In the genomic region with DNA sequence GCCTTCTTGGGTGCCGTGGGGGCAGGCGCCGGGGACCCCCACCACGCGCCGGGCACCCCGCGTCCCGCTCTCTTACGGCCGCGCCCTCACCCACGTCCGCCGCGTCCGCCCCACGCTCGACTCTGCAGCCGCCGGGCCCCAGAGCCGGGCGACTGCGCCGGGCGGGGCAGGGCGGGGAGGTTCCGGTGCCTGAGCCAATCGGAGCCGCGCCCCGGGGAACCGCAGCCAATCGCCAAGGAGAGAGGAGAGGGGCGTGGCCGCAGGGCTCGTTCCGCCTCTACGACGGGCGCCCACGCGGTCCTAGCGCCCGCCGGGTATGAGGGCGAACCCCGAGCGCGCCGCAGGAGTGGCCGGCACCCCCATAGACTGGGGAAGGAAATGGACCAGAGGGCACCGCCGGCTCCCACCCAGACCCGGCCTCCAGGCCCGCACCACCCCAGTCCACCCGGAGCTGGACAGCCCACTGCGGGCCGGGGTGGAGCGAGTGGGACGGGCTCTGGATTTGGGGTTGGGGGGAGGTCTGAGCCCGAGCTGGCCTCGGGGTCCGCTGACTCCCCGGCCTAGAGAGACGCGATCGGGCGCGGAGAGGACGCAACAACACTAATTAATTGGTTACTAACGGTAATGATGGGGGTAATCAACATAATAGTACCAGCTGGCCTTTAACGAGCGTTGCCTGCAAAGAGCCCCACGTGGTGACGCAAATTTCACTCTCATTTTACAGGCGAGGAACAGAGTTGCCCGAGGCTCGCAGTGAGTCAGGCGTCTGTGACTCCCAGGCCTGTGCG, we compare ENCODE assay signal across 1 cellular context.
TF ChIP-seq lines count a peak whose summit lies in the region.

MFSD12 (minus strand) TSS at position 126 of the 788 bp plus-strand sequence. CDS start 183 bp downstream, outside the sequence.

TF ChIP-seq in HepG2, 621 proteins besides CTCF, POLR2A, EP300 and RAD21 (continued from another document and continues in another):
- TF ChIP-seq, protein P1, sequence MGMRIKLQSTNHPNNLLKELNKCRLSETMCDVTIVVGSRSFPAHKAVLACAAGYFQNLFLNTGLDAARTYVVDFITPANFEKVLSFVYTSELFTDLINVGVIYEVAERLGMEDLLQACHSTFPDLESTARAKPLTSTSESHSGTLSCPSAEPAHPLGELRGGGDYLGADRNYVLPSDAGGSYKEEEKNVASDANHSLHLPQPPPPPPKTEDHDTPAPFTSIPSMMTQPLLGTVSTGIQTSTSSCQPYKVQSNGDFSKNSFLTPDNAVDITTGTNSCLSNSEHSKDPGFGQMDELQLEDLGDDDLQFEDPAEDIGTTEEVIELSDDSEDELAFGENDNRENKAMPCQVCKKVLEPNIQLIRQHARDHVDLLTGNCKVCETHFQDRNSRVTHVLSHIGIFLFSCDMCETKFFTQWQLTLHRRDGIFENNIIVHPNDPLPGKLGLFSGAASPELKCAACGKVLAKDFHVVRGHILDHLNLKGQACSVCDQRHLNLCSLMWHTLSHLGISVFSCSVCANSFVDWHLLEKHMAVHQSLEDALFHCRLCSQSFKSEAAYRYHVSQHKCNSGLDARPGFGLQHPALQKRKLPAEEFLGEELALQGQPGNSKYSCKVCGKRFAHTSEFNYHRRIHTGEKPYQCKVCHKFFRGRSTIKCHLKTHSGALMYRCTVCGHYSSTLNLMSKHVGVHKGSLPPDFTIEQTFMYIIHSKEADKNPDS (CRISPR knock-in tag; IDR thresholded peaks at IDR 0.05) = peak; percentile 8; the same call in 1 of the 2 replicates
- TF ChIP-seq, protein P2, sequence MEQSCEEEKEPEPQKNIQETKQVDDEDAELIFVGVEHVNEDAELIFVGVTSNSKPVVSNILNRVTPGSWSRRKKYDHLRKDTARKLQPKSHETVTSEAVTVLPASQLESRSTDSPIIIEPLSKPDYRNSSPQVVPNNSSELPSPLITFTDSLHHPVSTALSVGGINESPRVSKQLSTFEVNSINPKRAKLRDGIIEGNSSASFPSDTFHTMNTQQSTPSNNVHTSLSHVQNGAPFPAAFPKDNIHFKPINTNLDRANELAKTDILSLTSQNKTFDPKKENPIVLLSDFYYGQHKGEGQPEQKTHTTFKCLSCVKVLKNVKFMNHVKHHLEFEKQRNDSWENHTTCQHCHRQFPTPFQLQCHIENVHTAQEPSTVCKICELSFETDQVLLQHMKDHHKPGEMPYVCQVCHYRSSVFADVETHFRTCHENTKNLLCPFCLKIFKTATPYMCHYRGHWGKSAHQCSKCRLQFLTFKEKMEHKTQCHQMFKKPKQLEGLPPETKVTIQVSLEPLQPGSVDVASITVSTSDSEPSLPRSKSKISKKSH (CRISPR knock-in tag; IDR thresholded peaks at IDR 0.05; ENCODE audit: borderline replicate concordance) = 0 out of 2 replicates have a peak, but pooled peaks have one; percentile 34
- TF ChIP-seq GABPA (IDR thresholded peaks at IDR 0.05; ENCODE audit: low read depth, low read length) (peak; percentile 64), GABPA (CRISPR knock-in tag; IDR thresholded peaks at IDR 0.05; ENCODE audit: low read depth) (peak; percentile 63; the same call in 1 of the 2 replicates), AGO1 (IDR thresholded peaks at IDR 0.05; ENCODE audit: low read depth, low read length, poor library complexity, severe bottlenecking) (peak; percentile 47), CBFB (CRISPR knock-in tag; IDR thresholded peaks at IDR 0.05) (peak; percentile 32; the same call in 1 of the 2 replicates), GABPB1 (CRISPR knock-in tag; IDR thresholded peaks at IDR 0.05) (peak; percentile 93), SAP130 (CRISPR knock-in tag; IDR thresholded peaks at IDR 0.05; ENCODE audit: low read depth) (peak; percentile 70), NFYC (CRISPR knock-in tag; IDR thresholded peaks at IDR 0.05) (peak; percentile 92), ZNF383 (CRISPR knock-in tag; IDR thresholded peaks at IDR 0.05; ENCODE audit: borderline replicate concordance) (no peak), ZNF460 (CRISPR knock-in tag; IDR thresholded peaks at IDR 0.05; ENCODE audit: borderline replicate concordance) (no peak), ZNF18 (CRISPR knock-in tag; IDR thresholded peaks at IDR 0.05; ENCODE audit: insufficient replicate concordance) (peak; percentile 72), ZMYM4 (CRISPR knock-in tag; IDR thresholded peaks at IDR 0.05) (peak; percentile 86), SNAPC2 (CRISPR knock-in tag; IDR thresholded peaks at IDR 0.05) (0 out of 2 replicates have a peak, but pooled peaks have one; percentile 45), ZNF607 (CRISPR knock-in tag; IDR thresholded peaks at IDR 0.05; ENCODE audit: borderline replicate concordance) (peak; percentile 81; the same call in 1 of the 2 replicates), ZNF687 (CRISPR knock-in tag; IDR thresholded peaks at IDR 0.05) (peak; percentile 75), NCOA2 (CRISPR knock-in tag; IDR thresholded peaks at IDR 0.05) (no peak), ZNF564 (CRISPR knock-in tag; IDR thresholded peaks at IDR 0.05) (peak; percentile 53; the same call in 1 of the 2 replicates), ZNF557 (CRISPR knock-in tag; IDR thresholded peaks at IDR 0.05) (no peak), THAP11 (CRISPR knock-in tag; IDR thresholded peaks at IDR 0.05) (peak; percentile 79), ZFP36L1 (CRISPR knock-in tag; IDR thresholded peaks at IDR 0.05) (0 out of 2 replicates have a peak, but pooled peaks have one; percentile 46), ZSCAN20 (CRISPR knock-in tag; IDR thresholded peaks at IDR 0.05; ENCODE audit: borderline replicate concordance) (peak; percentile 67; the same call in 1 of the 2 replicates), ZNF335 (CRISPR knock-in tag; IDR thresholded peaks at IDR 0.05) (peak; percentile 79; the same call in 1 of the 2 replicates), TBL1XR1 (IDR thresholded peaks at IDR 0.05; ENCODE audit: borderline replicate concordance, low read length, partially characterized antibody) (no peak), ZNF709 (CRISPR knock-in tag; IDR thresholded peaks at IDR 0.05) (peak; percentile 72; the same call in 1 of the 2 replicates), TAF1 (CRISPR knock-in tag; IDR thresholded peaks at IDR 0.05) (peak; percentile 78), MXD4 (CRISPR knock-in tag; IDR thresholded peaks at IDR 0.05) (0 out of 2 replicates have a peak, but pooled peaks have one; percentile 32), MATR3 (CRISPR knock-in tag; IDR thresholded peaks at IDR 0.05) (no peak), MYC (CRISPR knock-in tag; IDR thresholded peaks at IDR 0.05; ENCODE audit: borderline replicate concordance) (peak; percentile 71), KDM1A (CRISPR knock-in tag; IDR thresholded peaks at IDR 0.05) (no peak), ZC3H13 (CRISPR knock-in tag; IDR thresholded peaks at IDR 0.05) (no peak)
- TF ChIP-seq, protein P3, sequence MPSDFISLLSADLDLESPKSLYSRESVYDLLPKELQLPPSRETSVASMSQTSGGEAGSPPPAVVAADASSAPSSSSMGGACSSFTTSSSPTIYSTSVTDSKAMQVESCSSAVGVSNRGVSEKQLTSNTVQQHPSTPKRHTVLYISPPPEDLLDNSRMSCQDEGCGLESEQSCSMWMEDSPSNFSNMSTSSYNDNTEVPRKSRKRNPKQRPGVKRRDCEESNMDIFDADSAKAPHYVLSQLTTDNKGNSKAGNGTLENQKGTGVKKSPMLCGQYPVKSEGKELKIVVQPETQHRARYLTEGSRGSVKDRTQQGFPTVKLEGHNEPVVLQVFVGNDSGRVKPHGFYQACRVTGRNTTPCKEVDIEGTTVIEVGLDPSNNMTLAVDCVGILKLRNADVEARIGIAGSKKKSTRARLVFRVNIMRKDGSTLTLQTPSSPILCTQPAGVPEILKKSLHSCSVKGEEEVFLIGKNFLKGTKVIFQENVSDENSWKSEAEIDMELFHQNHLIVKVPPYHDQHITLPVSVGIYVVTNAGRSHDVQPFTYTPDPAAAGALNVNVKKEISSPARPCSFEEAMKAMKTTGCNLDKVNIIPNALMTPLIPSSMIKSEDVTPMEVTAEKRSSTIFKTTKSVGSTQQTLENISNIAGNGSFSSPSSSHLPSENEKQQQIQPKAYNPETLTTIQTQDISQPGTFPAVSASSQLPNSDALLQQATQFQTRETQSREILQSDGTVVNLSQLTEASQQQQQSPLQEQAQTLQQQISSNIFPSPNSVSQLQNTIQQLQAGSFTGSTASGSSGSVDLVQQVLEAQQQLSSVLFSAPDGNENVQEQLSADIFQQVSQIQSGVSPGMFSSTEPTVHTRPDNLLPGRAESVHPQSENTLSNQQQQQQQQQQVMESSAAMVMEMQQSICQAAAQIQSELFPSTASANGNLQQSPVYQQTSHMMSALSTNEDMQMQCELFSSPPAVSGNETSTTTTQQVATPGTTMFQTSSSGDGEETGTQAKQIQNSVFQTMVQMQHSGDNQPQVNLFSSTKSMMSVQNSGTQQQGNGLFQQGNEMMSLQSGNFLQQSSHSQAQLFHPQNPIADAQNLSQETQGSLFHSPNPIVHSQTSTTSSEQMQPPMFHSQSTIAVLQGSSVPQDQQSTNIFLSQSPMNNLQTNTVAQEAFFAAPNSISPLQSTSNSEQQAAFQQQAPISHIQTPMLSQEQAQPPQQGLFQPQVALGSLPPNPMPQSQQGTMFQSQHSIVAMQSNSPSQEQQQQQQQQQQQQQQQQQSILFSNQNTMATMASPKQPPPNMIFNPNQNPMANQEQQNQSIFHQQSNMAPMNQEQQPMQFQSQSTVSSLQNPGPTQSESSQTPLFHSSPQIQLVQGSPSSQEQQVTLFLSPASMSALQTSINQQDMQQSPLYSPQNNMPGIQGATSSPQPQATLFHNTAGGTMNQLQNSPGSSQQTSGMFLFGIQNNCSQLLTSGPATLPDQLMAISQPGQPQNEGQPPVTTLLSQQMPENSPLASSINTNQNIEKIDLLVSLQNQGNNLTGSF (CRISPR knock-in tag; IDR thresholded peaks at IDR 0.05) = 0 out of 2 replicates have a peak, but pooled peaks have one; percentile 68
- TF ChIP-seq, protein P4, sequence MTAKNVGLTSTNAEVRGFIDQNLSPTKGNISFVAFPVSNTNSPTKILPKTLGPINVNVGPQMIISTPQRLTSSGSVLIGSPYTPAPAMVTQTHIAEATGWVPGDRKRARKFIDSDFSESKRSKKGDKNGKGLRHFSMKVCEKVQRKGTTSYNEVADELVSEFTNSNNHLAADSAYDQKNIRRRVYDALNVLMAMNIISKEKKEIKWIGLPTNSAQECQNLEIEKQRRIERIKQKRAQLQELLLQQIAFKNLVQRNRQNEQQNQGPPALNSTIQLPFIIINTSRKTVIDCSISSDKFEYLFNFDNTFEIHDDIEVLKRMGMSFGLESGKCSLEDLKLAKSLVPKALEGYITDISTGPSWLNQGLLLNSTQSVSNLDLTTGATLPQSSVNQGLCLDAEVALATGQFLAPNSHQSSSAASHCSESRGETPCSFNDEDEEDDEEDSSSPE (CRISPR knock-in tag; IDR thresholded peaks at IDR 0.05) = 0 out of 2 replicates have a peak, but pooled peaks have one; percentile 6
- TF ChIP-seq, protein P5, sequence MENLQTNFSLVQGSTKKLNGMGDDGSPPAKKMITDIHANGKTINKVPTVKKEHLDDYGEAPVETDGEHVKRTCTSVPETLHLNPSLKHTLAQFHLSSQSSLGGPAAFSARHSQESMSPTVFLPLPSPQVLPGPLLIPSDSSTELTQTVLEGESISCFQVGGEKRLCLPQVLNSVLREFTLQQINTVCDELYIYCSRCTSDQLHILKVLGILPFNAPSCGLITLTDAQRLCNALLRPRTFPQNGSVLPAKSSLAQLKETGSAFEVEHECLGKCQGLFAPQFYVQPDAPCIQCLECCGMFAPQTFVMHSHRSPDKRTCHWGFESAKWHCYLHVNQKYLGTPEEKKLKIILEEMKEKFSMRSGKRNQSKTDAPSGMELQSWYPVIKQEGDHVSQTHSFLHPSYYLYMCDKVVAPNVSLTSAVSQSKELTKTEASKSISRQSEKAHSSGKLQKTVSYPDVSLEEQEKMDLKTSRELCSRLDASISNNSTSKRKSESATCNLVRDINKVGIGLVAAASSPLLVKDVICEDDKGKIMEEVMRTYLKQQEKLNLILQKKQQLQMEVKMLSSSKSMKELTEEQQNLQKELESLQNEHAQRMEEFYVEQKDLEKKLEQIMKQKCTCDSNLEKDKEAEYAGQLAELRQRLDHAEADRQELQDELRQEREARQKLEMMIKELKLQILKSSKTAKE (CRISPR knock-in tag; IDR thresholded peaks at IDR 0.05; ENCODE audit: borderline replicate concordance) = no peak
